Comparison of ENCODE assay signal across 31 cellular contexts in genomic region chr5:25649628-25650265, GRCh38.
"Had no signal": no experiment of that assay in that cellular context is flagged by ENCODE, and none has a peak within 500 bp of the region (broad histone marks: within the 10 kb centered on the region; RNA-seq: fewer than 3 reads in every experiment).

No MANE protein-coding gene starts in this region.

- FAIRE-seq: colon, pancreas, TTC549 had no signal

- H3K27me3 Mint-ChIP-seq: activated CD4-positive, alpha-beta memory T cell treated with anti-CD3 and anti-CD28 coated beads for 36 hours; activated CD4-positive, alpha-beta T cell treated with anti-CD3 and anti-CD28 coated beads, Interleukin-2, amount 10 ng/mL, durations not matched to agents 24 days and 14 days; activated T-cell treated with anti-CD3 and anti-CD28 coated beads, Interleukin-2, amount 50 U/mL, for 24 hours; naive B cell; stimulated activated naive B cell treated with anti-CD40 and anti-IgM and Interleukin-4, amounts not matched to agents 10 μg/mL and 1 μg/mL and 100 μg/mL, for 72 hours had no signal

- H3K4me3 Mint-ChIP-seq: activated CD4-positive, alpha-beta memory T cell treated with anti-CD3 and anti-CD28 coated beads for 36 hours; activated CD4-positive, alpha-beta T cell treated with anti-CD3 and anti-CD28 coated beads, Interleukin-2, amount 10 ng/mL, durations not matched to agents 24 days and 14 days; activated T-cell treated with anti-CD3 and anti-CD28 coated beads, Interleukin-2, amount 50 U/mL, for 24 hours; mesothelial cell of epicardium; naive B cell; nephron progenitor cell; stimulated activated naive B cell treated with anti-CD40 and anti-IgM and Interleukin-4, amounts not matched to agents 10 μg/mL and 1 μg/mL and 100 μg/mL, for 72 hours; T-helper 1 cell treated with Interleukin-12 subunit alpha and Interleukin-12 subunit beta and Interleukin-4 antibody, amounts not matched to agents 30 μg/mL and 1 μg/mL, for 36 hours had no signal

- H3K79me2 ChIP-seq: hepatocyte had no signal

- H3K4me1 Mint-ChIP-seq: activated CD4-positive, alpha-beta T cell treated with anti-CD3 and anti-CD28 coated beads, Interleukin-2, amount 10 ng/mL, durations not matched to agents 24 days and 14 days; mesothelial cell of epicardium; naive B cell; nephron progenitor cell; stimulated activated naive B cell treated with anti-CD40 and anti-IgM and Interleukin-4, amounts not matched to agents 10 μg/mL and 1 μg/mL and 100 μg/mL, for 72 hours had no signal

- ATAC-seq: gastrocnemius medialis; left colon; pancreas; psoas muscle; stimulated activated naive B cell treated with anti-CD40 and anti-IgM and Interleukin-4, amounts not matched to agents 10 μg/mL and 1 μg/mL and 100 μg/mL, for 72 hours had no signal

- H2AFZ ChIP-seq: hepatocyte had no signal

- H3K36me3 ChIP-seq: gastrocnemius medialis, neutrophil, pancreas, right atrium auricular region, suprapubic skin, tibial nerve, WERI-Rb-1 had no signal

- H3K27me3 ChIP-seq: gastrocnemius medialis, hepatocyte, neutrophil, pancreas, right atrium auricular region, suprapubic skin, tibial nerve had no signal

- H3K9me3 ChIP-seq: gastrocnemius medialis, neutrophil, pancreas, right atrium auricular region, suprapubic skin had no signal

- H3K4me2 ChIP-seq: hepatocyte, smooth muscle cell had no signal

- H3K27ac ChIP-seq: gastrocnemius medialis, hepatocyte, neutrophil, pancreas, psoas muscle, right atrium auricular region, suprapubic skin, tibial nerve, WERI-Rb-1 had no signal

- DNase-seq: activated CD4-positive, alpha-beta memory T cell treated with anti-CD3 and anti-CD28 coated beads for 36 hours; activated CD4-positive, alpha-beta T cell treated with anti-CD3 and anti-CD28 coated beads, Interleukin-2, amount 10 ng/mL, durations not matched to agents 24 days and 14 days; activated CD4-positive, CD25-positive, alpha-beta regulatory T cell treated with anti-CD3 and anti-CD28 coated beads, Interleukin-2, amount 50 U/mL, for 72 hours; activated CD8-positive, alpha-beta memory T cell treated with anti-CD3 and anti-CD28 coated beads, Interleukin-2, amount 50 U/mL, for 48 hours; activated gamma-delta T cell; activated naive CD4-positive, alpha-beta T cell treated with anti-CD3 and anti-CD28 coated beads, Interleukin-2, amount 50 U/mL, for 16 hours; activated T-cell treated with anti-CD3 and anti-CD28 coated beads, Interleukin-2, amount 50 U/mL, for 24 hours; amygdala; effector memory CD4-positive, alpha-beta T cell; gastrocnemius medialis; islet precursor cell; left colon; mammary epithelial cell; naive B cell; nephron progenitor cell; pancreas; psoas muscle; stimulated activated CD4-positive, alpha-beta T cell treated with anti-CD3 and anti-CD28 coated beads, Interleukin-2, amount 100 ng/mL, for 24 hours; stimulated activated naive B cell treated with anti-CD40 and anti-IgM and Interleukin-4, amounts not matched to agents 10 μg/mL and 1 μg/mL and 100 μg/mL, for 72 hours; T-helper 9 cell; WERI-Rb-1 had no signal

- H3K4me3 ChIP-seq: gastrocnemius medialis, hepatocyte, pancreas, psoas muscle, right atrium auricular region, smooth muscle cell, suprapubic skin, tibial nerve had no signal

- H3K36me3 Mint-ChIP-seq: activated CD4-positive, alpha-beta memory T cell treated with anti-CD3 and anti-CD28 coated beads for 36 hours; mesothelial cell of epicardium; naive B cell; stimulated activated naive B cell treated with anti-CD40 and anti-IgM and Interleukin-4, amounts not matched to agents 10 μg/mL and 1 μg/mL and 100 μg/mL, for 72 hours had no signal

- H3K27ac Mint-ChIP-seq: activated CD4-positive, alpha-beta memory T cell treated with anti-CD3 and anti-CD28 coated beads for 36 hours; activated CD4-positive, alpha-beta T cell treated with anti-CD3 and anti-CD28 coated beads, Interleukin-2, amount 10 ng/mL, durations not matched to agents 24 days and 14 days; activated T-cell treated with anti-CD3 and anti-CD28 coated beads, Interleukin-2, amount 50 U/mL, for 24 hours; mesothelial cell of epicardium; nephron progenitor cell; stimulated activated naive B cell treated with anti-CD40 and anti-IgM and Interleukin-4, amounts not matched to agents 10 μg/mL and 1 μg/mL and 100 μg/mL, for 72 hours; T-helper 1 cell treated with Interleukin-12 subunit alpha and Interleukin-12 subunit beta and Interleukin-4 antibody, amounts not matched to agents 30 μg/mL and 1 μg/mL, for 36 hours had no signal

- H3K4me1 ChIP-seq: gastrocnemius medialis, pancreas, psoas muscle, right atrium auricular region, suprapubic skin, tibial nerve had no signal
